ENCODE assay signal across 17 cellular contexts in genomic region chr2:42572297-42573081, GRCh38.
"Had no signal": no experiment of that assay in that cellular context is flagged by ENCODE, and none has a peak within 500 bp of the region (broad histone marks: within the 10 kb centered on the region; RNA-seq: fewer than 3 reads in every experiment).

No MANE protein-coding gene starts in this region.

- H3K9me3 ChIP-seq: body of pancreas, heart left ventricle, tibial artery, vagina had no signal

- H3K27me3 Mint-ChIP-seq: activated CD4-positive, alpha-beta T cell treated with anti-CD3 and anti-CD28 coated beads for 36 hours; activated naive CD4-positive, alpha-beta T cell treated with anti-CD3 and anti-CD28 coated beads, Interleukin-2, amount 10 ng/mL, durations not matched to agents 7 days and 5 days; T-cell had no signal

- H3K27me3 ChIP-seq: body of pancreas, foreskin keratinocyte, heart left ventricle, tibial artery, vagina had no signal

- FAIRE-seq: islet of Langerhans had no signal

- H3K27ac Mint-ChIP-seq: activated CD4-positive, alpha-beta T cell treated with anti-CD3 and anti-CD28 coated beads for 36 hours; activated CD8-positive, alpha-beta T cell treated with anti-CD3 and anti-CD28 coated beads, Interleukin-2, amount 10 ng/mL, durations not matched to agents 7 days and 5 days; activated naive CD4-positive, alpha-beta T cell treated with anti-CD3 and anti-CD28 coated beads, Interleukin-2, amount 10 ng/mL, durations not matched to agents 7 days and 5 days; activated T-helper 1 cell treated with anti-CD3 and anti-CD28 coated beads, Interleukin-12 subunit alpha, Interleukin-12 subunit beta, Interleukin-2, Interleukin-4 antibody, amounts not matched to agents 30 ng/mL and 10 ng/mL and 1 ng/mL, durations not matched to agents 14 hours and 24 hours and 36 hours; nephron progenitor cell had no signal

- H3K9me3 Mint-ChIP-seq: activated naive CD4-positive, alpha-beta T cell treated with anti-CD3 and anti-CD28 coated beads, Interleukin-2, amount 10 ng/mL, durations not matched to agents 7 days and 5 days; activated T-helper 1 cell treated with anti-CD3 and anti-CD28 coated beads, Interleukin-12 subunit alpha, Interleukin-12 subunit beta, Interleukin-2, Interleukin-4 antibody, amounts not matched to agents 30 ng/mL and 10 ng/mL and 1 ng/mL, durations not matched to agents 14 hours and 24 hours and 36 hours; nephron progenitor cell; T-cell had no signal

- H3K4me3 Mint-ChIP-seq: activated CD4-positive, alpha-beta T cell treated with anti-CD3 and anti-CD28 coated beads for 36 hours; activated CD8-positive, alpha-beta T cell treated with anti-CD3 and anti-CD28 coated beads, Interleukin-2, amount 10 ng/mL, durations not matched to agents 7 days and 5 days; activated naive CD4-positive, alpha-beta T cell treated with anti-CD3 and anti-CD28 coated beads, Interleukin-2, amount 10 ng/mL, durations not matched to agents 7 days and 5 days; activated T-helper 1 cell treated with anti-CD3 and anti-CD28 coated beads, Interleukin-12 subunit alpha, Interleukin-12 subunit beta, Interleukin-2, Interleukin-4 antibody, amounts not matched to agents 30 ng/mL and 10 ng/mL and 1 ng/mL, durations not matched to agents 14 hours and 24 hours and 36 hours; nephron progenitor cell; T-cell had no signal

- H3K27ac ChIP-seq: body of pancreas, foreskin keratinocyte, heart left ventricle, tibial artery, vagina, VCaP had no signal

- H3K4me3 ChIP-seq: body of pancreas, heart left ventricle, tibial artery, vagina had no signal

- DNase-seq: activated CD4-positive, alpha-beta T cell treated with anti-CD3 and anti-CD28 coated beads for 36 hours; activated CD8-positive, alpha-beta memory T cell treated with anti-CD3 and anti-CD28 coated beads, Interleukin-2, amount 50 U/mL, for 48 hours; activated CD8-positive, alpha-beta T cell treated with anti-CD3 and anti-CD28 coated beads, Interleukin-2, amount 10 ng/mL, durations not matched to agents 7 days and 5 days; activated naive CD4-positive, alpha-beta T cell treated with anti-CD3 and anti-CD28 coated beads, Interleukin-2, amount 10 ng/mL, durations not matched to agents 7 days and 5 days; body of pancreas; heart left ventricle; nephron progenitor cell; stimulated activated CD4-positive, alpha-beta T cell treated with anti-CD3 and anti-CD28 coated beads, Interleukin-15, amount 100 ng/mL, for 24 hours; stimulated activated CD4-positive, alpha-beta T cell treated with anti-CD3 and anti-CD28 coated beads, Interleukin-4, amount 100 ng/mL, for 24 hours; T-cell; T1000; tibial artery had no signal
